In genomic region chr4:121873604-121874003, GRCh38 we compare ENCODE assay signal across 24 cellular contexts. TPM values are rescaled to one million over a fixed set of nuclear protein-coding genes. Genes with fewer than 3 reads are reported as not detected.
A peak's percentile ranks its signal among the peaks of the same experiment; 100 is the strongest.
DNase-seq lines count a peak whose midpoint lies in the region; ATAC-seq and TF ChIP-seq lines count a peak whose summit lies in the region.
"Had no signal": no experiment of that assay in that cellular context is flagged by ENCODE, and none has a peak within 500 bp of the region (broad histone marks: within the 10 kb centered on the region; RNA-seq: fewer than 3 reads in every experiment).

No MANE protein-coding gene starts in this region.

- peaks cover 8% of the 10 kb centered on the region for H3K79me2 ChIP-seq in fibroblast of lung (ENCODE audit: control insufficient read depth, insufficient read depth, low read length)

- peaks cover 6% of the 10 kb centered on the region for H3K4me1 ChIP-seq in fibroblast of lung (ENCODE audit: control insufficient read depth, extremely low read depth, insufficient read depth, low read length)

- no peak for TF ChIP-seq CTCF in AG10803 (conservative IDR thresholded peaks at IDR 0.05; ENCODE audit: low read length)
- TF ChIP-seq CTCF in fibroblast of lung (conservative IDR thresholded peaks at IDR 0.05 in 1 of 2, IDR thresholded peaks at IDR 0.05 in 1 of 2; ENCODE audit: low read depth in 1 of 2, low read length in 2 of 2) = no peak

- no peaks in the 10 kb centered on the region for H3K36me3 ChIP-seq in fibroblast of lung (ENCODE audit: control insufficient read depth, insufficient read depth, low read length)
- H3K36me3 ChIP-seq: ascending aorta, gastroesophageal sphincter, Peyer's patch, thyroid gland had no signal

- no peak overlapping the region for H3K4me2 ChIP-seq in fibroblast of lung (ENCODE audit: extremely low read depth, insufficient read depth, low read length)

- H2AFZ ChIP-seq in fibroblast of lung (ENCODE audit: low read length) = peak overlapping the region; percentile 4

- DNase-seq in AG10803 (ENCODE audit: low read depth) = peak; percentile 3
- DNase-seq in OCI-M1 (lab: John Stamatoyannopoulos, UW) = peak; percentile 68
- no peak for DNase-seq in fibroblast of lung (ENCODE audit: low read depth in 2 of 2)
- no peak for DNase-seq in DMS53 (lab: John Stamatoyannopoulos, UW)
- DNase-seq in kidney tubule cell (ENCODE audit: low spot score) = no peak
- DNase-seq in head of caudate nucleus = no peak
- DNase-seq: activated B cell treated with CpG ODN at 0.5 μM for 24 hours; activated CD8-positive, alpha-beta memory T cell treated with anti-CD3 and anti-CD28 coated beads for 24 hours; activated naive CD4-positive, alpha-beta T cell treated with Interleukin-2 at 50 U/mL for 16 hours; activated T-cell treated with anti-CD3 and anti-CD28 coated beads, Interleukin-2, amount 50 U/mL, for 4 hours; dorsolateral prefrontal cortex; GF-D8; NCI-H187 treated with DMSO at 0.1 percent for 48 hours; NCI-H226; Peyer's patch; stimulated activated naive CD4-positive, alpha-beta T cell; T-helper 2 cell; thyroid gland had no signal

- H3K27ac ChIP-seq in fibroblast of lung (ENCODE audit: insufficient read depth, low read length) = no peak overlapping the region
- H3K27ac ChIP-seq: ascending aorta, C4-2B, dorsolateral prefrontal cortex, gastroesophageal sphincter, Peyer's patch, SK-N-MC, thyroid gland had no signal

- no peak overlapping the region for H3K9ac ChIP-seq in fibroblast of lung (ENCODE audit: insufficient read depth, low read length)

- no peaks in the 10 kb centered on the region for H4K20me1 ChIP-seq in fibroblast of lung (ENCODE audit: control insufficient read depth, extremely low read depth, insufficient read depth, low read length)

- H3K9me3 ChIP-seq in fibroblast of lung (ENCODE audit: control insufficient read depth, insufficient read depth, low read depth, low read length) = no peaks in the 10 kb centered on the region
- H3K9me3 ChIP-seq: ascending aorta, gastroesophageal sphincter, Peyer's patch, thyroid gland had no signal

- no peak overlapping the region for H3K4me3 ChIP-seq in AG10803 (ENCODE audit: low read length)
- H3K4me3 ChIP-seq in fibroblast of lung (replicated peaks in 1 of 4; ENCODE audit: control extremely low read depth in 1 of 4, insufficient read depth in 1 of 4, low read depth in 3 of 4, low read length in 4 of 4) = no peak overlapping the region
- H3K4me3 ChIP-seq: ascending aorta, dorsolateral prefrontal cortex, gastroesophageal sphincter, Peyer's patch, SK-N-MC, thyroid gland had no signal

- ATAC-seq in GM18870 (IDR thresholded peaks at IDR 0.05; ENCODE audit: unreplicated experiment) (peak; percentile 15), GM18505 (IDR thresholded peaks at IDR 0.05; ENCODE audit: unreplicated experiment) (no peak)
- ATAC-seq: activated T-cell treated with anti-CD3 and anti-CD28 coated beads, Interleukin-2, amount 50 U/mL, for 4 hours; gastroesophageal sphincter had no signal

- TF ChIP-seq POLR2A in GM18505 (IDR thresholded peaks at IDR 0.05; ENCODE audit: borderline replicate concordance, extremely low read depth, insufficient read depth, insufficient read length) = no peak

- intact Hi-C loops in head of caudate nucleus (cut with DNase I) = no loop called here

- H3K27me3 ChIP-seq in fibroblast of lung (ENCODE audit: control insufficient read depth, insufficient read depth, low read length) = no peaks in the 10 kb centered on the region
- H3K27me3 ChIP-seq: ascending aorta, Peyer's patch, thyroid gland had no signal

RNA-seq across cellular contexts. Expression of gene BBS7, which starts 3.3 kb away (rescaled TPM):
- total RNA-seq in fibroblast of lung = 21.3 and 22.5 TPM in 2 replicates
- polyA plus RNA-seq in fibroblast of lung = 22.7 and 24.4 TPM in 2 replicates
- polyA plus RNA-seq in fibroblast of lung (2012) = 18.9 and 22.4 TPM in 2 replicates
- 0.47 and 3.8 TPM in 2 replicates for polyA minus RNA-seq in fibroblast of lung (ENCODE audit: low replicate concordance)

RNA-seq across cellular contexts. Expression of gene CCNA2, which starts 49.9 kb away (rescaled TPM):
- 1.3 and 12.6 TPM in 2 replicates for total RNA-seq in fibroblast of lung
- polyA plus RNA-seq in fibroblast of lung = 14.9 and 45.0 TPM in 2 replicates
- polyA plus RNA-seq in fibroblast of lung (2012) = 9.6 and 33.0 TPM in 2 replicates
- polyA minus RNA-seq in fibroblast of lung (ENCODE audit: low replicate concordance) = 0.39 and 8.5 TPM in 2 replicates
- total RNA-seq: ascending aorta had no signal

Comparison
In these comparisons a context has a peak if more than half of its experiments do, and no peak if none do; other contexts are left out.
1. DNase-seq: peak in AG10803 (single experiment) and OCI-M1 (single experiment); none in fibroblast of lung (0 of 2), DMS53 (single experiment), kidney tubule cell (single experiment) and head of caudate nucleus (0 of 42).